Comparison of ENCODE assay signal across 9 cellular contexts in genomic region chr12:89951050-89951693, GRCh38.
DNase-seq lines count a peak whose midpoint lies in the region; ATAC-seq and TF ChIP-seq lines count a peak whose summit lies in the region.
"Had no signal": no experiment of that assay in that cellular context is flagged by ENCODE, and none has a peak within 500 bp of the region (broad histone marks: within the 10 kb centered on the region; RNA-seq: fewer than 3 reads in every experiment).

No MANE protein-coding gene starts in this region.

- ATAC-seq in GM18867 (IDR thresholded peaks at IDR 0.05; ENCODE audit: unreplicated experiment), result no peak

- POLR2A ChIA-PET in HEK293 (lab: Yijun Ruan, JAX), result interaction anchor here (0.6 to 1.0 kb wide), 2 partner anchors 22 to 48 kb away, joined by 3 read pairs; no protein-coding TSS in a partner anchor

- no peak for TF ChIP-seq CTCF in HEK293 (tag by site-specific recombination; IDR thresholded peaks at IDR 0.05)

- H3K4me1 ChIP-seq in HEK293 (ENCODE audit: control insufficient read depth, insufficient read depth, low read length), result peaks cover 31% of the 10 kb centered on the region

- no peak overlapping the region for H3K4me3 ChIP-seq in HEK293 (ENCODE audit: low read depth, low read length)
- H3K4me3 ChIP-seq: SJCRH30 had no signal

- H3K36me3 ChIP-seq in HEK293 (ENCODE audit: control insufficient read depth in 2 of 2, insufficient read depth in 1 of 2, low read length in 2 of 2), result no peaks in the 10 kb centered on the region
- H3K36me3 ChIP-seq: SJCRH30 had no signal

- DNase-seq in COLO668 (lab: John Stamatoyannopoulos, UW; ENCODE audit: unreplicated experiment), result peak; percentile 11
- DNase-seq in T1000 (lab: John Stamatoyannopoulos, UW), result peak; percentile 65
- peak; percentile 82 for DNase-seq in kidney tubule cell (ENCODE audit: low spot score)
- DNase-seq in NCI-H1417 treated with DMSO at 0.1 percent for 48 hours (lab: John Stamatoyannopoulos, UW), result no peak
- DNase-seq in DMS79 treated with DMSO at 0.1 percent for 48 hours (lab: John Stamatoyannopoulos, UW), result no peak
- DNase-seq in amygdala (lab: John Stamatoyannopoulos, UW), result no peak
- DNase-seq: SJCRH30 had no signal

- no peaks in the 10 kb centered on the region for H3K9me3 ChIP-seq in HEK293 (ENCODE audit: control insufficient read depth, insufficient read depth, low read depth, low read length)
- H3K9me3 ChIP-seq: SJCRH30 had no signal

- CTCF ChIA-PET in HEK293 (lab: Yijun Ruan, JAX), result interaction anchor here (0.6 to 1.1 kb wide), 7 partner anchors 19 to 830 kb away, joined by 3 to 5 read pairs (median 3); no protein-coding TSS in a partner anchor

- H3K27ac ChIP-seq in HEK293 (ENCODE audit: extremely low read depth, low read depth, low read length), result no peak overlapping the region
- H3K27ac ChIP-seq: SJCRH30 had no signal

TF ChIP-seq in HEK293, 187 proteins besides CTCF, POLR2A, EP300 and RAD21 (continues in another document):
- TF ChIP-seq ZNF350 (tag by site-specific recombination; IDR thresholded peaks at IDR 0.05) (no peak), HOXC10 (CRISPR knock-in tag; IDR thresholded peaks at IDR 0.05) (no peak), TCF7L2 (IDR thresholded peaks at IDR 0.05; ENCODE audit: borderline replicate concordance, low read depth, low read length) (no peak), MYNN (tag by site-specific recombination; IDR thresholded peaks at IDR 0.05; ENCODE audit: borderline replicate concordance) (peak; percentile 90), ZNF391 (tag by site-specific recombination; IDR thresholded peaks at IDR 0.05; ENCODE audit: borderline replicate concordance, low read depth) (peak; percentile 52; the same call in 1 of the 2 replicates), ZNF510 (tag by site-specific recombination; IDR thresholded peaks at IDR 0.05; ENCODE audit: insufficient replicate concordance) (no peak), PRDM1 (tag by site-specific recombination; IDR thresholded peaks at IDR 0.05) (no peak), ZNF521 (tag by site-specific recombination; IDR thresholded peaks at IDR 0.05) (no peak), ZNF670 (tag by site-specific recombination; IDR thresholded peaks at IDR 0.05; ENCODE audit: low read depth) (no peak), ZFP37 (tag by site-specific recombination; IDR thresholded peaks at IDR 0.05) (peak; percentile 43; the same call in 1 of the 2 replicates), KLF7 (tag by site-specific recombination; IDR thresholded peaks at IDR 0.05; ENCODE audit: borderline replicate concordance) (no peak), ZNF488 (tag by site-specific recombination; IDR thresholded peaks at IDR 0.05) (no peak), ZNF704 (tag by site-specific recombination; IDR thresholded peaks at IDR 0.05) (no peak), ZNF423 (tag by site-specific recombination; IDR thresholded peaks at IDR 0.05) (no peak), MEIS1 (CRISPR knock-in tag; IDR thresholded peaks at IDR 0.05; ENCODE audit: borderline replicate concordance) (no peak), ZNF426 (tag by site-specific recombination; IDR thresholded peaks at IDR 0.05) (no peak), ZBTB17 (tag by site-specific recombination; IDR thresholded peaks at IDR 0.05) (peak; percentile 76; the same call in 1 of the 2 replicates), ZNF416 (tag by site-specific recombination; IDR thresholded peaks at IDR 0.05) (no peak), ZNF501 (tag by site-specific recombination; IDR thresholded peaks at IDR 0.05) (0 out of 2 replicates have a peak, but pooled peaks have one; percentile 26), ZBTB26 (tag by site-specific recombination; optimal IDR thresholded peaks at IDR 0.05) (no peak), ZNF658 (tag by site-specific recombination; IDR thresholded peaks at IDR 0.05) (no peak), ZNF311 (tag by site-specific recombination; IDR thresholded peaks at IDR 0.05; ENCODE audit: borderline replicate concordance) (no peak), ZNF335 (tag by site-specific recombination; conservative IDR thresholded peaks at IDR 0.05) (peak; percentile 49), RBAK (tag by site-specific recombination; IDR thresholded peaks at IDR 0.05) (no peak), IKZF3 (tag by site-specific recombination; IDR thresholded peaks at IDR 0.05) (peak; percentile 82), ZNF280D (tag by site-specific recombination; IDR thresholded peaks at IDR 0.05) (no peak), PRDM6 (tag by site-specific recombination; IDR thresholded peaks at IDR 0.05) (peak; percentile 49; the same call in 1 of the 2 replicates), ZNF837 (tag by site-specific recombination; IDR thresholded peaks at IDR 0.05) (no peak), ZNF677 (tag by site-specific recombination; IDR thresholded peaks at IDR 0.05) (no peak), ZSCAN4 (tag by site-specific recombination; IDR thresholded peaks at IDR 0.05) (no peak)

Comparison
In these comparisons a context has a peak if more than half of its experiments do, and no peak if none do; other contexts are left out.
1. DNase-seq: peak in COLO668 (single experiment), T1000 (single experiment) and kidney tubule cell (single experiment); none in NCI-H1417 treated with DMSO at 0.1 percent for 48 hours (single experiment), DMS79 treated with DMSO at 0.1 percent for 48 hours (single experiment) and amygdala (0 of 56).